8 cellular contexts compared by ENCODE assay signal in the genomic region with DNA sequence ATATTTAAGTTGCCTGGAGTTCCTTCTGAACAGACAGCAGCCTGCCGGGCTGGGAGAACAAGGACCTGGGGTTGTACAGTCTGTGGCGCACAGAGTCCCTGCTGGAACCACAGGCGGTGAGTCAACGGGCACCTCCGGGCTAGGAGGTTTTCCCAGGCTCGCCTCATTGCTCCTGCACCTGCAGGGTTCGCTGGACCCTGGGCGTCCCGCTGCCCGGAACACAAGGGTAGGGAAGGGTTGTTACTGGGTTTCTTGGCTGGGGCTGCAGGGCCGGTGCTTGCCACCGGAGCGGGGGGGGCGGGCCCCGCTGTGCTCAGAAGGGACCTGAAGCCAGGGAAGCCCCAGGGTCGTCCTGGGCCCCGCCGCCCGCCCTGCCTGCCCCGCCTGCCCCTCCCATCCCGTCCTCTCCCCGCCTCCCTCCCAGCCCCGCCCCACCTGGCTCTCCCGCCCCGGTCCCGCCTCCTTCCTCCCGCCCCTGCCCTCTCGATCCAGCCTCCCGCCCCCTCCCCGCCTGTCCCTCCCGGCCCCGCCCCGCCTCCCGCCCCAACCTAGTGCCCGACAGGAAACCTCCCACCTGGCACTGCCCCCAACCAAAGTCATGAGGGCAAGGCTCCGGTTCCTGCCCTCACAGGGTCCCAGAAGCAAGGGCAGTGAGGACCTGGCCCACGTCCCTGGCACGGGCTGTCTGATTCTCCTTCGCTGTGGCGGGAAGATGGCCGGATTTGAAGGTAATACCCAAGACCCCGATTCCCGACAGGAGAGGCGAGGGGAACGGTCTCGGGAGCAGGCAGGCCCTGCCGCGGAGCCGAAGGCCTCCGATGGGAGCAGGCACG. TPM values are rescaled to one million over a fixed set of nuclear protein-coding genes. Genes with fewer than 3 reads are reported as not detected.
DNase-seq lines count a peak whose midpoint lies in the region; ATAC-seq and TF ChIP-seq lines count a peak whose summit lies in the region.

No MANE protein-coding gene starts in this region.

- H3K27me3 ChIP-seq in CD8-positive, alpha-beta T cell (ENCODE audit: insufficient read depth, low read length), result no peaks in the 10 kb centered on the region
- H3K27me3 ChIP-seq in spleen (replicated peaks in 1 of 7), result peaks cover 0 to 25% (median 0%) of the 10 kb centered on the region in 7 donors

- TF ChIP-seq CTCF in CD8-positive, alpha-beta T cell (IDR thresholded peaks at IDR 0.05), result no peak
- TF ChIP-seq CTCF in brain (conservative IDR thresholded peaks at IDR 0.05) (no peak), spleen (IDR thresholded peaks at IDR 0.05 in 8 of 11, conservative IDR thresholded peaks at IDR 0.05 in 3 of 11) (no peak)

- H3K9me3 Mint-ChIP-seq in CD8-positive, alpha-beta T cell, result peaks cover under 1% of the 10 kb centered on the region
- peaks cover 0 to 15% (median 11%) of the 10 kb centered on the region in 5 experiments for H3K9me3 Mint-ChIP-seq in brain

- no peak for TF ChIP-seq POLR2A in spleen (IDR thresholded peaks at IDR 0.05)

- peak; percentile 61 for ATAC-seq in CD8-positive, alpha-beta T cell
- ATAC-seq in GM21576 (IDR thresholded peaks at IDR 0.05; ENCODE audit: unreplicated experiment), result peak; percentile 39
- no peak for ATAC-seq in HG02970 (IDR thresholded peaks at IDR 0.05; ENCODE audit: low FRiP score, unreplicated experiment)

- H3K4me3 Mint-ChIP-seq in CD8-positive, alpha-beta T cell, result peak overlapping the region; percentile 80
- H3K4me3 Mint-ChIP-seq in brain, result peak overlapping the region; percentile 87 to 94 (median 90)

- peak overlapping the region; percentile 22 for H3K27ac Mint-ChIP-seq in CD8-positive, alpha-beta T cell
- peak overlapping the region; percentile 88 to 97 (median 90) for H3K27ac Mint-ChIP-seq in brain

- intact Hi-C loops in CD8-positive, alpha-beta T cell (cut with DNase I, micrococcal nuclease), result no loop called here
- intact Hi-C loops in spleen (cut with DNase I; ENCODE audit: low total_unique reads), result no loop called here

- 1 to 3% (median 1%) methylated on average over 26 to 51 of the region's 51 CpGs for WGBS in spleen, 5 donors

- CTCF ChIA-PET in CD8-positive, alpha-beta T cell (lab: Charles Lee), result no interaction called here

- H3K27ac ChIP-seq in CD8-positive, alpha-beta T cell (ENCODE audit: low read depth, low read length), result no peak overlapping the region
- peak overlapping the region in 7 of 8 donors; percentile 26 to 82 (median 48) for H3K27ac ChIP-seq in spleen

- peaks cover 16% of the 10 kb centered on the region for H3K4me1 ChIP-seq in CD8-positive, alpha-beta T cell (ENCODE audit: insufficient read depth, low read length)
- peaks cover 8 to 58% (median 31%) of the 10 kb centered on the region in 6 donors for H3K4me1 ChIP-seq in spleen

- peak overlapping the region; percentile 74 for H3K4me3 ChIP-seq in CD8-positive, alpha-beta T cell (ENCODE audit: low read depth, low read length)
- peak overlapping the region; percentile 33 to 75 (median 48) for H3K4me3 ChIP-seq in spleen

- no peaks in the 10 kb centered on the region for H3K9me3 ChIP-seq in CD8-positive, alpha-beta T cell (ENCODE audit: low read length)
- H3K9me3 ChIP-seq in spleen, result peaks cover 0 to 9% (median 3%) of the 10 kb centered on the region in 8 donors

- peaks cover 32% of the 10 kb centered on the region for H3K4me1 Mint-ChIP-seq in CD8-positive, alpha-beta T cell (ENCODE audit: low read depth)
- peaks cover 60% of the 10 kb centered on the region for H3K4me1 Mint-ChIP-seq in brain

- peak in 6 of 7 experiments; percentile 46 to 73 (median 65) for DNase-seq in CD8-positive, alpha-beta T cell
- DNase-seq in NCI-H146 (lab: John Stamatoyannopoulos, UW) (peak; percentile 90), T-helper 9 cell (peak; percentile 71), iPS-NIHi11 (ENCODE audit: low spot score) (peak; percentile 93), spleen (peak; percentile 91)

- POLR2A ChIA-PET in CD8-positive, alpha-beta T cell (lab: Charles Lee), result no interaction called here

- peaks cover 2% of the 10 kb centered on the region for H3K27me3 Mint-ChIP-seq in CD8-positive, alpha-beta T cell (ENCODE audit: low read depth)
- H3K27me3 Mint-ChIP-seq in brain, result peaks cover 8% of the 10 kb centered on the region

- H3K36me3 Mint-ChIP-seq in CD8-positive, alpha-beta T cell, result peaks cover 7% of the 10 kb centered on the region
- H3K36me3 Mint-ChIP-seq in brain, result no peaks in the 10 kb centered on the region

- no peaks in the 10 kb centered on the region for H3K36me3 ChIP-seq in CD8-positive, alpha-beta T cell (ENCODE audit: insufficient read depth, low read length)
- H3K36me3 ChIP-seq in spleen, result peaks cover 0 to 28% (median 22%) of the 10 kb centered on the region in 6 donors

RNA-seq across cellular contexts. Expression of a gene that starts 6.8 kb away (rescaled TPM):
- 1 to 10 TPM; 7.4 to 9.5 TPM for total RNA-seq in CD8-positive, alpha-beta T cell
- polyA plus RNA-seq in brain (ENCODE audit: insufficient read depth, low read depth, low replicate concordance) (15.6 TPM), spleen (10 to 100 TPM; 11.2 to 17.2 (median 14.5) TPM)
- total RNA-seq in spleen, result 10 to 100 TPM; 14.3 to 35.4 (median 21.1) TPM

RNA-seq across cellular contexts. Expression of a gene that starts 7.0 kb away (rescaled TPM):
- total RNA-seq in CD8-positive, alpha-beta T cell, result 10 to 100 TPM; 11.0 to 13.8 TPM
- polyA plus RNA-seq in brain (ENCODE audit: insufficient read depth, low read depth, low replicate concordance), result 75.0 TPM
- 10 to 100 TPM; 20.6 to 42.7 (median 27.8) TPM for total RNA-seq in spleen
- polyA plus RNA-seq in spleen, result 10 to 100 TPM in 2 of 3 donors, 1 to 10 TPM in 1; 10.0 to 14.4 (median 11.2) TPM
